ENCODE assay signal across 26 cellular contexts in genomic region chr5:59115345-59115744, GRCh38.
DNase-seq lines count a peak whose midpoint lies in the region; ATAC-seq, FAIRE-seq and TF ChIP-seq lines count a peak whose summit lies in the region.
"Had no signal": no experiment of that assay in that cellular context is flagged by ENCODE, and none has a peak within 500 bp of the region (broad histone marks: within the 10 kb centered on the region; RNA-seq: fewer than 3 reads in every experiment).

No MANE protein-coding gene starts in this region.

- no peak overlapping the region for H3K27ac ChIP-seq in astrocyte (ENCODE audit: low read depth, low read length)
- H3K27ac ChIP-seq: esophagus muscularis mucosa, left lung, prostate gland, upper lobe of left lung had no signal

- no peaks in the 10 kb centered on the region for H3K36me3 ChIP-seq in astrocyte (ENCODE audit: insufficient read depth, low read length)
- H3K36me3 ChIP-seq: esophagus muscularis mucosa, left lung, prostate gland, upper lobe of left lung had no signal

- H3K36me3 Mint-ChIP-seq in HFFc6 (ENCODE audit: low read depth) (no peaks in the 10 kb centered on the region), astrocyte (ENCODE audit: low read depth, unreplicated experiment) (peaks cover 2% of the 10 kb centered on the region)
- H3K36me3 Mint-ChIP-seq: T-cell had no signal

- no peaks in the 10 kb centered on the region for H3K4me1 ChIP-seq in astrocyte (ENCODE audit: insufficient read depth, low read length)
- H3K4me1 ChIP-seq: left lung, prostate gland, upper lobe of left lung had no signal

- H3K9ac ChIP-seq in astrocyte (ENCODE audit: low read length) = no peak overlapping the region

- no peak overlapping the region for H3K4me3 Mint-ChIP-seq in HFFc6
- no peak overlapping the region for H3K4me3 Mint-ChIP-seq in astrocyte (ENCODE audit: unreplicated experiment)
- H3K4me3 Mint-ChIP-seq: activated CD4-positive, alpha-beta T cell treated with anti-CD3 and anti-CD28 coated beads, Interleukin-2, amount 10 ng/mL, durations not matched to agents 24 days and 14 days; CD14-positive monocyte; central memory CD8-positive, alpha-beta T cell; neural crest cell; T-cell had no signal

- H3K27ac Mint-ChIP-seq in HFFc6 (no peak overlapping the region), astrocyte (ENCODE audit: unreplicated experiment) (no peak overlapping the region)
- H3K27ac Mint-ChIP-seq: activated CD4-positive, alpha-beta T cell treated with anti-CD3 and anti-CD28 coated beads, Interleukin-2, amount 10 ng/mL, durations not matched to agents 24 days and 14 days; CD14-positive monocyte; T-cell had no signal

- H3K27me3 ChIP-seq in astrocyte (ENCODE audit: insufficient read depth, low read length) = no peaks in the 10 kb centered on the region
- H3K27me3 ChIP-seq: esophagus muscularis mucosa, left lung, upper lobe of left lung had no signal

- H3K4me2 ChIP-seq in astrocyte (ENCODE audit: low read length) = no peak overlapping the region

- DNase-seq in A172 (ENCODE audit: low spot score) = peak; percentile 28
- peak; percentile 42 for DNase-seq in HFFc6
- DNase-seq in astrocyte (ENCODE audit: low read depth) = peak; percentile 32
- DNase-seq in foreskin fibroblast = peak; percentile 43 to 68
- DNase-seq in left lobe of liver (ENCODE audit: low spot score) = no peak
- no peak for DNase-seq in activated T-cell treated with anti-CD3 and anti-CD28 coated beads, Interleukin-2, amount 50 U/mL, for 1 hour
- DNase-seq in GM12891 (ENCODE audit: insufficient read length, low spot score) = no peak
- DNase-seq: activated CD4-positive, alpha-beta T cell treated with anti-CD3 and anti-CD28 coated beads, Interleukin-2, amount 10 ng/mL, durations not matched to agents 24 days and 14 days; activated effector memory CD4-positive, alpha-beta T cell treated with anti-CD3 and anti-CD28 coated beads, Interleukin-2, amount 50 U/mL, for 16 hours; DMS 273 treated with DMSO at 0.1 percent for 48 hours; effector CD4-positive, alpha-beta T cell; left lung; MV-4-11; NCI-H187 treated with DMSO at 0.1 percent for 48 hours; NCI-H510A; SHP77; small intestine; stimulated activated CD4-positive, alpha-beta T cell treated with anti-CD3 and anti-CD28 coated beads, Interleukin-4, amount 100 ng/mL, for 4 hours; T-cell; upper lobe of left lung had no signal

- no peak for TF ChIP-seq POLR2A in GM12891 (IDR thresholded peaks at IDR 0.05; ENCODE audit: low read depth, low read length)

- FAIRE-seq in astrocyte (lab: Jason Lieb, UNC) = no peak
- no peak for FAIRE-seq in GM12891 (lab: Jason Lieb, UNC)
- FAIRE-seq: small intestine had no signal

- TF ChIP-seq CTCF in HFFc6 (IDR thresholded peaks at IDR 0.05) (no peak), astrocyte (IDR thresholded peaks at IDR 0.05; ENCODE audit: insufficient read depth, low read depth, low read length) (no peak), foreskin fibroblast (IDR thresholded peaks at IDR 0.05; ENCODE audit: low read depth, low read length) (no peak)

- ATAC-seq in left lobe of liver (no peak), HG03354 (IDR thresholded peaks at IDR 0.05; ENCODE audit: poor library complexity, severe bottlenecking, unreplicated experiment) (no peak)
- ATAC-seq: left lung, T-cell had no signal

- H3K9me3 ChIP-seq in astrocyte (ENCODE audit: insufficient read depth, low read depth, low read length) = no peaks in the 10 kb centered on the region
- H3K9me3 ChIP-seq: esophagus muscularis mucosa, left lung, prostate gland, upper lobe of left lung had no signal

- H3K9me3 Mint-ChIP-seq in HFFc6 (no peaks in the 10 kb centered on the region), astrocyte (ENCODE audit: unreplicated experiment) (peaks cover 2% of the 10 kb centered on the region)
- H3K9me3 Mint-ChIP-seq: central memory CD8-positive, alpha-beta T cell; neural crest cell had no signal

- no peak overlapping the region for H3K4me3 ChIP-seq in astrocyte (ENCODE audit: insufficient read depth, low read depth, low read length)
- H3K4me3 ChIP-seq in foreskin fibroblast (ENCODE audit: low read depth in 1 of 2, low read length in 2 of 2) = no peak overlapping the region
- H3K4me3 ChIP-seq: esophagus muscularis mucosa, left lung, prostate gland, upper lobe of left lung had no signal

- peaks cover 1% of the 10 kb centered on the region for H3K27me3 Mint-ChIP-seq in HFFc6 (ENCODE audit: insufficient read depth)
- H3K27me3 Mint-ChIP-seq in astrocyte (ENCODE audit: low read depth, unreplicated experiment) = peaks cover 2% of the 10 kb centered on the region
- H3K27me3 Mint-ChIP-seq: activated CD4-positive, alpha-beta T cell treated with anti-CD3 and anti-CD28 coated beads, Interleukin-2, amount 10 ng/mL, durations not matched to agents 24 days and 14 days; central memory CD8-positive, alpha-beta T cell; T-cell had no signal

- no peaks in the 10 kb centered on the region for H4K20me1 ChIP-seq in astrocyte (ENCODE audit: insufficient read depth, low read length)

- H3K79me2 ChIP-seq in astrocyte (ENCODE audit: insufficient read depth, low read length) = no peaks in the 10 kb centered on the region

- H2AFZ ChIP-seq in astrocyte (ENCODE audit: low read depth, low read length) = no peak overlapping the region

- H3K4me1 Mint-ChIP-seq in HFFc6 (ENCODE audit: low read depth) (peaks cover 23% of the 10 kb centered on the region), astrocyte (ENCODE audit: low read depth, unreplicated experiment) (peaks cover 16% of the 10 kb centered on the region)
- H3K4me1 Mint-ChIP-seq: central memory CD8-positive, alpha-beta T cell had no signal

TF ChIP-seq in GM12891, 5 proteins besides CTCF, POLR2A, EP300 and RAD21:
- no peak for TF ChIP-seq TAF1 (IDR thresholded peaks at IDR 0.05; ENCODE audit: low read depth, low read length)
- no peak for TF ChIP-seq POU2F2 (IDR thresholded peaks at IDR 0.05; ENCODE audit: low read depth, low read length)
- TF ChIP-seq SPI1 (IDR thresholded peaks at IDR 0.05; ENCODE audit: low read depth, low read length) = no peak
- no peak for TF ChIP-seq POLR2AphosphoS5 (IDR thresholded peaks at IDR 0.05; ENCODE audit: low read depth, low read length)
- no peak for TF ChIP-seq PAX5 (IDR thresholded peaks at IDR 0.05; ENCODE audit: insufficient read depth, low read length, severe bottlenecking)

Comparison
In these comparisons a context has a peak if more than half of its experiments do, and no peak if none do; other contexts are left out.
1. DNase-seq: peak in A172 (single experiment), HFFc6 (single experiment), astrocyte (single experiment) and foreskin fibroblast (2 of 2); none in left lobe of liver (single experiment), activated T-cell treated with anti-CD3 and anti-CD28 coated beads, Interleukin-2, amount 50 U/mL, for 1 hour (single experiment) and GM12891 (single experiment).